In genomic region chr19:56307033-56307432, GRCh38 we compare ENCODE assay signal across 11 cellular contexts. TPM values are rescaled to one million over a fixed set of nuclear protein-coding genes. Genes with fewer than 3 reads are reported as not detected.
"Had no signal": no experiment of that assay in that cellular context is flagged by ENCODE, and none has a peak within 500 bp of the region (broad histone marks: within the 10 kb centered on the region; RNA-seq: fewer than 3 reads in every experiment).

No MANE protein-coding gene starts in this region.

RNA-seq across cellular contexts. Expression of gene EDDM13, which starts 34.5 kb away (rescaled TPM):
- total RNA-seq: bronchial epithelial cell, chondrocyte, endodermal cell, endothelial cell of umbilical vein, gastrocnemius medialis, hepatocyte, left cardiac atrium, osteoblast, sciatic nerve, stomach had no signal
- polyA plus RNA-seq: hepatocyte, psoas muscle had no signal
